ENCODE assay signal across 1 cellular context in genomic region chr3:61626484-61626883, GRCh38.
TF ChIP-seq lines count a peak whose summit lies in the region.

No MANE protein-coding gene starts in this region.

TF ChIP-seq in IMR-90, 13 proteins besides CTCF, POLR2A, EP300 and RAD21 (continued from another document):
- TF ChIP-seq USF2 (IDR thresholded peaks at IDR 0.05; ENCODE audit: low read depth, low read length) (no peak), MXI1 (IDR thresholded peaks at IDR 0.05; ENCODE audit: borderline replicate concordance, low read depth, low read length) (no peak)
